In genomic region chr13:80477641-80478443, GRCh38 we compare ENCODE assay signal across 21 cellular contexts.
DNase-seq lines count a peak whose midpoint lies in the region; ATAC-seq and TF ChIP-seq lines count a peak whose summit lies in the region.
"Had no signal": no experiment of that assay in that cellular context is flagged by ENCODE, and none has a peak within 500 bp of the region (broad histone marks: within the 10 kb centered on the region; RNA-seq: fewer than 3 reads in every experiment).

No MANE protein-coding gene starts in this region.

- no peak overlapping the region for H3K4me3 Mint-ChIP-seq in activated CD8-positive, alpha-beta memory T cell treated with anti-CD3 and anti-CD28 coated beads, Interleukin-2, amount 10 ng/mL, durations not matched to agents 7 days and 5 days
- no peak overlapping the region for H3K4me3 Mint-ChIP-seq in stimulated activated effector memory CD8-positive, alpha-beta T cell treated with anti-CD3 and anti-CD28 coated beads, Interleukin-12 subunit alpha, Interleukin-12 subunit beta, amount 100 ng/mL, for 72 hours

- intact Hi-C loops in heart left ventricle (cut with DNase I) (loop anchor here in 3 of 10 donors (10.0 kb wide), 4 partner anchors 113 to 343 kb away; partner anchors contain the start of gene SPRY2 (in 1 of the 3)), esophagus squamous epithelium (cut with DNase I) (no loop called here)

- no peaks in the 10 kb centered on the region for H3K36me3 Mint-ChIP-seq in activated CD8-positive, alpha-beta memory T cell treated with anti-CD3 and anti-CD28 coated beads, Interleukin-2, amount 10 ng/mL, durations not matched to agents 7 days and 5 days
- H3K36me3 Mint-ChIP-seq in stimulated activated effector memory CD8-positive, alpha-beta T cell treated with anti-CD3 and anti-CD28 coated beads, Interleukin-12 subunit alpha, Interleukin-12 subunit beta, amount 100 ng/mL, for 72 hours: no peaks in the 10 kb centered on the region
- H3K36me3 Mint-ChIP-seq: activated naive CD4-positive, alpha-beta T cell treated with anti-CD3 and anti-CD28 coated beads, Interleukin-2, amount 50 U/mL, for 72 hours; naive thymus-derived CD8-positive, alpha-beta T cell had no signal

- TF ChIP-seq POLR2A in heart left ventricle (IDR thresholded peaks at IDR 0.05) (no peak), upper lobe of left lung (IDR thresholded peaks at IDR 0.05) (no peak), esophagus squamous epithelium (IDR thresholded peaks at IDR 0.05) (no peak)

- H3K4me3 ChIP-seq in heart left ventricle (no peak overlapping the region), upper lobe of left lung (no peak overlapping the region), esophagus squamous epithelium (no peak overlapping the region)
- H3K4me3 ChIP-seq: BLaER1 treated with 17β-estradiol and CSF1 and Interleukin-3, amounts not matched to agents 10 nM and 100 nM; Peyer's patch had no signal

- peak; percentile 45 for ATAC-seq in activated CD8-positive, alpha-beta memory T cell treated with anti-CD3 and anti-CD28 coated beads, Interleukin-2, amount 10 ng/mL, durations not matched to agents 7 days and 5 days
- ATAC-seq in HG03565 (IDR thresholded peaks at IDR 0.05; ENCODE audit: unreplicated experiment) (peak; percentile 55), heart left ventricle (peak; percentile 45 to 69 (median 58)), upper lobe of left lung (ENCODE audit: low FRiP score in 2 of 2) (no peak)
- peak; percentile 75 for ATAC-seq in stimulated activated effector memory CD8-positive, alpha-beta T cell treated with anti-CD3 and anti-CD28 coated beads, Interleukin-12 subunit alpha, Interleukin-12 subunit beta, amount 100 ng/mL, for 72 hours
- ATAC-seq: activated naive CD4-positive, alpha-beta T cell treated with anti-CD3 and anti-CD28 coated beads, Interleukin-2, amount 50 U/mL, for 72 hours; naive thymus-derived CD8-positive, alpha-beta T cell; SK-N-SH treated with all-trans-retinoic acid at 6 μM for 48 hours had no signal

- peaks cover 3% of the 10 kb centered on the region for H3K9me3 Mint-ChIP-seq in activated CD8-positive, alpha-beta memory T cell treated with anti-CD3 and anti-CD28 coated beads, Interleukin-2, amount 10 ng/mL, durations not matched to agents 7 days and 5 days (ENCODE audit: low read depth)
- H3K9me3 Mint-ChIP-seq in stimulated activated effector memory CD8-positive, alpha-beta T cell treated with anti-CD3 and anti-CD28 coated beads, Interleukin-12 subunit alpha, Interleukin-12 subunit beta, amount 100 ng/mL, for 72 hours: peaks cover 2% of the 10 kb centered on the region
- H3K9me3 Mint-ChIP-seq: naive thymus-derived CD8-positive, alpha-beta T cell had no signal

- H3K36me3 ChIP-seq in heart left ventricle (no peaks in the 10 kb centered on the region), upper lobe of left lung (no peaks in the 10 kb centered on the region), esophagus squamous epithelium (no peaks in the 10 kb centered on the region)
- H3K36me3 ChIP-seq: BLaER1 treated with 17β-estradiol and CSF1 and Interleukin-3, amounts not matched to agents 10 nM and 100 nM; Peyer's patch had no signal

- H3K27me3 Mint-ChIP-seq in activated CD8-positive, alpha-beta memory T cell treated with anti-CD3 and anti-CD28 coated beads, Interleukin-2, amount 10 ng/mL, durations not matched to agents 7 days and 5 days: no peaks in the 10 kb centered on the region
- H3K27me3 Mint-ChIP-seq: naive thymus-derived CD8-positive, alpha-beta T cell; progenitor cell of endocrine pancreas had no signal

- TF ChIP-seq CTCF in heart left ventricle (IDR thresholded peaks at IDR 0.05): no peak
- no peak for TF ChIP-seq CTCF in upper lobe of left lung (IDR thresholded peaks at IDR 0.05)
- no peak for TF ChIP-seq CTCF in esophagus squamous epithelium (IDR thresholded peaks at IDR 0.05)

- 40 to 47% (median 42%) methylated on average over 5 of the region's 5 CpGs for WGBS in heart left ventricle, 4 donors
- 54 to 67% methylated on average over 5 of the region's 5 CpGs for WGBS in upper lobe of left lung, 2 donors
- WGBS in esophagus squamous epithelium, 2 donors: 37 to 42% methylated on average over 5 of the region's 5 CpGs

- TF ChIP-seq EP300 in upper lobe of left lung (IDR thresholded peaks at IDR 0.05): no peak

- no peaks in the 10 kb centered on the region for H3K27me3 ChIP-seq in heart left ventricle
- H3K27me3 ChIP-seq in upper lobe of left lung: no peaks in the 10 kb centered on the region
- no peaks in the 10 kb centered on the region for H3K27me3 ChIP-seq in esophagus squamous epithelium
- H3K27me3 ChIP-seq: Peyer's patch had no signal

- peak overlapping the region in 8 of 12 donors; percentile 4 to 58 (median 35) for H3K27ac ChIP-seq in heart left ventricle
- no peak overlapping the region for H3K27ac ChIP-seq in upper lobe of left lung
- peak overlapping the region in 1 of 4 donors; percentile 3 for H3K27ac ChIP-seq in esophagus squamous epithelium
- H3K27ac ChIP-seq: BLaER1 treated with 17β-estradiol and CSF1 and Interleukin-3, amounts not matched to agents 10 nM and 100 nM; Peyer's patch had no signal

- H3K4me1 ChIP-seq in heart left ventricle: peaks cover 0 to 24% (median 7%) of the 10 kb centered on the region in 12 donors
- no peaks in the 10 kb centered on the region for H3K4me1 ChIP-seq in upper lobe of left lung
- H3K4me1 ChIP-seq in esophagus squamous epithelium: peaks cover 0 to 25% (median 3%) of the 10 kb centered on the region in 3 donors
- H3K4me1 ChIP-seq: Peyer's patch had no signal

- peaks cover 2% of the 10 kb centered on the region for H3K4me1 Mint-ChIP-seq in activated CD8-positive, alpha-beta memory T cell treated with anti-CD3 and anti-CD28 coated beads, Interleukin-2, amount 10 ng/mL, durations not matched to agents 7 days and 5 days
- H3K4me1 Mint-ChIP-seq in stimulated activated effector memory CD8-positive, alpha-beta T cell treated with anti-CD3 and anti-CD28 coated beads, Interleukin-12 subunit alpha, Interleukin-12 subunit beta, amount 100 ng/mL, for 72 hours: peaks cover 10% of the 10 kb centered on the region

- CTCF ChIA-PET in activated CD8-positive, alpha-beta memory T cell treated with anti-CD3 and anti-CD28 coated beads, Interleukin-2, amount 10 ng/mL, durations not matched to agents 7 days and 5 days (lab: Charles Lee): interaction anchor here (1.6 kb wide), 1 partner anchor 16 kb away, joined by 3 read pairs; no protein-coding TSS in a partner anchor

- H3K27ac Mint-ChIP-seq in activated CD8-positive, alpha-beta memory T cell treated with anti-CD3 and anti-CD28 coated beads, Interleukin-2, amount 10 ng/mL, durations not matched to agents 7 days and 5 days: no peak overlapping the region
- no peak overlapping the region for H3K27ac Mint-ChIP-seq in stimulated activated effector memory CD8-positive, alpha-beta T cell treated with anti-CD3 and anti-CD28 coated beads, Interleukin-12 subunit alpha, Interleukin-12 subunit beta, amount 100 ng/mL, for 72 hours
- H3K27ac Mint-ChIP-seq: activated naive CD4-positive, alpha-beta T cell treated with anti-CD3 and anti-CD28 coated beads, Interleukin-2, amount 50 U/mL, for 72 hours; progenitor cell of endocrine pancreas had no signal

- H3K9me3 ChIP-seq in heart left ventricle (no peaks in the 10 kb centered on the region), upper lobe of left lung (no peaks in the 10 kb centered on the region), esophagus squamous epithelium (no peaks in the 10 kb centered on the region)
- H3K9me3 ChIP-seq: Peyer's patch had no signal

- DNase-seq in activated CD8-positive, alpha-beta memory T cell treated with anti-CD3 and anti-CD28 coated beads, Interleukin-2, amount 10 ng/mL, durations not matched to agents 7 days and 5 days: no peak
- no peak for DNase-seq in activated CD8-positive, alpha-beta memory T cell treated with anti-CD3 and anti-CD28 coated beads for 24 hours
- DNase-seq in heart left ventricle (no peak), islet precursor cell (no peak), upper lobe of left lung (no peak), esophagus squamous epithelium (lab: John Stamatoyannopoulos, UW) (no peak)
- no peak for DNase-seq in stimulated activated effector memory CD8-positive, alpha-beta T cell treated with anti-CD3 and anti-CD28 coated beads, Interleukin-12 subunit alpha, Interleukin-12 subunit beta, amount 100 ng/mL, for 72 hours (ENCODE audit: low spot score in 2 of 2)
- DNase-seq: activated CD4-positive, CD25-positive, alpha-beta regulatory T cell; DMS 273 treated with DMSO at 0.1 percent for 48 hours; GDM1; GOT3; mesendoderm; NCI-H1694; NCI-H226; Peyer's patch had no signal

Comparison
In these comparisons a context has a peak if more than half of its experiments do, and no peak if none do; other contexts are left out.
1. ATAC-seq: peak in activated CD8-positive, alpha-beta memory T cell treated with anti-CD3 and anti-CD28 coated beads, Interleukin-2, amount 10 ng/mL, durations not matched to agents 7 days and 5 days (single experiment), HG03565 (single experiment), heart left ventricle (4 of 4) and stimulated activated effector memory CD8-positive, alpha-beta T cell treated with anti-CD3 and anti-CD28 coated beads, Interleukin-12 subunit alpha, Interleukin-12 subunit beta, amount 100 ng/mL, for 72 hours (single experiment); none in upper lobe of left lung (0 of 2).
2. H3K27ac ChIP-seq: peak in heart left ventricle (8 of 12); none in upper lobe of left lung (0 of 4).